Comparison of ENCODE assay signal across 24 cellular contexts in genomic region chr5:80904533-80905187, GRCh38. TPM values are rescaled to one million over a fixed set of nuclear protein-coding genes. Genes with fewer than 3 reads are reported as not detected.
A peak's percentile ranks its signal among the peaks of the same experiment; 100 is the strongest.
DNase-seq lines count a peak whose midpoint lies in the region; ATAC-seq, FAIRE-seq and TF ChIP-seq lines count a peak whose summit lies in the region.
"Had no signal": no experiment of that assay in that cellular context is flagged by ENCODE, and none has a peak within 500 bp of the region (broad histone marks: within the 10 kb centered on the region; RNA-seq: fewer than 3 reads in every experiment).

No MANE protein-coding gene starts in this region.

- FAIRE-seq in GM12878 (lab: Jason Lieb, UNC): peak; percentile 44
- FAIRE-seq: GM19239 had no signal

- RAD21 ChIA-PET in GM12878 (lab: Charles Lee; ENCODE audit: unreplicated experiment): no interaction called here

- no peak for TF ChIP-seq POLR2A in GM12878 (IDR thresholded peaks at IDR 0.05; ENCODE audit: low read depth, low read length)

- H3K27ac ChIP-seq in GM12878 (ENCODE audit: control insufficient read depth, insufficient read depth) (no peak overlapping the region), upper lobe of right lung (no peak overlapping the region)
- H3K27ac ChIP-seq: psoas muscle, RWPE1 had no signal

- TF ChIP-seq RAD21 in GM12878 (IDR thresholded peaks at IDR 0.05; ENCODE audit: insufficient read depth, low read depth, low read length): no peak

- H2AFZ ChIP-seq in GM12878 (ENCODE audit: control insufficient read depth, low read depth, low read length): no peak overlapping the region

- no peaks in the 10 kb centered on the region; the same call in 2 of the 3 replicates for H3K9me3 ChIP-seq in GM12878 (replicated peaks; ENCODE audit: control insufficient read depth, insufficient read depth, low read length)
- no peaks in the 10 kb centered on the region for H3K9me3 ChIP-seq in upper lobe of right lung

- no peaks in the 10 kb centered on the region for H3K27me3 ChIP-seq in GM12878 (replicated peaks in 1 of 2; ENCODE audit: control insufficient read depth in 2 of 2, insufficient read depth in 2 of 2, low read length in 1 of 2)
- no peaks in the 10 kb centered on the region for H3K27me3 ChIP-seq in upper lobe of right lung

- CTCF ChIA-PET in GM12878 (lab: Yijun Ruan, JAX): interaction anchor here (0.6 kb wide), 1 partner anchor 49 kb away, joined by 3 read pairs; no protein-coding TSS in a partner anchor

- no peak overlapping the region for H3K4me2 ChIP-seq in GM12878 (ENCODE audit: control insufficient read depth, insufficient read depth)

- no peak overlapping the region for H3K9ac ChIP-seq in GM12878 (ENCODE audit: control insufficient read depth, insufficient read depth, low read length)

- DNase-seq in SIG-M5 treated with dmso at 0.1 percent for 504 hours (lab: John Stamatoyannopoulos, UW; ENCODE audit: unreplicated experiment): peak; percentile 43
- no peak for DNase-seq in SIG-M5 (lab: John Stamatoyannopoulos, UW)
- DNase-seq in NOMO-1 treated with dmso at 0.1 percent for 144 hours (lab: John Stamatoyannopoulos, UW; ENCODE audit: unreplicated experiment): peak; percentile 12
- DNase-seq in GM12878 (ENCODE audit: low read depth, low spot score): peak; percentile 7
- no peak for DNase-seq in upper lobe of right lung
- no peak for DNase-seq in mucosa of gallbladder (ENCODE audit: low spot score)
- DNase-seq in stimulated activated naive CD8-positive, alpha-beta T cell treated with anti-CD3 and anti-CD28 coated beads, Interleukin-15, Interleukin-2, amounts not matched to agents 100 U/mL and 50 U/mL, for 24 hours: no peak
- DNase-seq in DMS153 treated with DMSO at 0.1 percent for 48 hours (lab: John Stamatoyannopoulos, UW; ENCODE audit: unreplicated experiment): no peak
- DNase-seq: 8988T; activated CD4-positive, alpha-beta memory T cell treated with anti-CD3 and anti-CD28 coated beads, Interleukin-2, amount 10 ng/mL, durations not matched to agents 7 days and 5 days; activated CD4-positive, CD25-positive, alpha-beta regulatory T cell treated with anti-CD3 and anti-CD28 coated beads, Interleukin-2, amount 50 U/mL, for 72 hours; aorta; caudate nucleus; islet precursor cell; mammary epithelial cell; NCI-H146; NCI-H510A treated with DMSO at 0.1 percent for 48 hours; psoas muscle; stimulated activated CD8-positive, alpha-beta memory T cell treated with anti-CD3 and anti-CD28 coated beads, Interleukin-4, amount 100 ng/mL, for 48 hours; T1000 had no signal

- ATAC-seq in GM12878 (peak; percentile 67), upper lobe of right lung (peak; percentile 61)
- ATAC-seq in stimulated activated naive CD8-positive, alpha-beta T cell treated with anti-CD3 and anti-CD28 coated beads, Interleukin-15, Interleukin-2, amounts not matched to agents 100 U/mL and 50 U/mL, for 24 hours: no peak
- ATAC-seq: HCT116, psoas muscle had no signal

- BruUV-seq in GM12878 (replicated peaks; lab: Mats Ljungman, UMichigan): no TSS peak

- intact Hi-C loops in GM12878 (cut with micrococcal nuclease; ENCODE audit: unreplicated experiment): no loop called here
- intact Hi-C loops in upper lobe of right lung (cut with DNase I): no loop called here

- no peaks in the 10 kb centered on the region for H4K20me1 ChIP-seq in GM12878 (ENCODE audit: control insufficient read depth, insufficient read depth)

- no peak overlapping the region for H3K4me3 ChIP-seq in GM12878
- H3K4me3 ChIP-seq in upper lobe of right lung: no peak overlapping the region
- H3K4me3 ChIP-seq: psoas muscle had no signal

- no peaks in the 10 kb centered on the region for H3K36me3 ChIP-seq in GM12878 (ENCODE audit: control insufficient read depth in 2 of 2, insufficient read depth in 2 of 2, low read length in 1 of 2)
- H3K36me3 ChIP-seq in upper lobe of right lung: no peaks in the 10 kb centered on the region

- H3K79me2 ChIP-seq in GM12878 (ENCODE audit: control insufficient read depth, insufficient read depth, low read length): no peaks in the 10 kb centered on the region

- TF ChIP-seq CTCF in GM12878 (IDR thresholded peaks at IDR 0.05 in 2 of 3, conservative IDR thresholded peaks at IDR 0.05 in 1 of 3; ENCODE audit: control insufficient read depth in 2 of 3, extremely low read depth in 1 of 3, insufficient read depth in 1 of 3, low read depth in 3 of 3, low read length in 3 of 3) (no peak), upper lobe of right lung (IDR thresholded peaks at IDR 0.05) (no peak)

- H3K4me1 ChIP-seq in GM12878 (ENCODE audit: control insufficient read depth, insufficient read depth, low read length) (peaks cover 3% of the 10 kb centered on the region; the same call in 1 of the 2 replicates), upper lobe of right lung (no peaks in the 10 kb centered on the region)
- H3K4me1 ChIP-seq: psoas muscle had no signal

- in situ Hi-C loops in GM12878 (cut with MboI): no loop called here

- POLR2A ChIA-PET in GM12878 (lab: Charles Lee): no interaction called here

- WGBS in GM12878 (ENCODE audit: insufficient coverage, insufficient replicate concordance, low lambda C conversion rate, missing lambda C conversion rate): 0% methylated on average over 1 of the region's 1 CpG

- SMC1A ChIA-PET in GM12878 (lab: Charles Lee; ENCODE audit: uncharacterized antibody, unreplicated experiment): interaction anchor here (0.8 kb wide), 1 partner anchor 248 kb away, joined by 3 read pairs; no protein-coding TSS in a partner anchor

- no peak for TF ChIP-seq EP300 in GM12878 (IDR thresholded peaks at IDR 0.05; ENCODE audit: borderline replicate concordance in 1 of 2, control insufficient read depth in 1 of 2, low read depth in 2 of 2, low read length in 2 of 2)

TF ChIP-seq in GM12878, 131 proteins besides CTCF, POLR2A, EP300 and RAD21 (continues in another document):
- TF ChIP-seq ATF2 (IDR thresholded peaks at IDR 0.05; ENCODE audit: low read length) (no peak), ZNF24 (IDR thresholded peaks at IDR 0.05) (no peak), MEF2B (IDR thresholded peaks at IDR 0.05; ENCODE audit: partially characterized antibody, poor library complexity, severe bottlenecking) (no peak), IRF4 (IDR thresholded peaks at IDR 0.05; ENCODE audit: low read depth, low read length) (no peak), ZBTB4 (CRISPR knock-in tag; IDR thresholded peaks at IDR 0.05) (no peak), TCF7 (IDR thresholded peaks at IDR 0.05; ENCODE audit: borderline replicate concordance) (no peak), SP1 (IDR thresholded peaks at IDR 0.05; ENCODE audit: low read depth, low read length) (no peak)

RNA-seq across cellular contexts. Expression of gene RASGRF2, which starts 55.5 kb away (rescaled TPM):
- total RNA-seq in GM12878 (2013; cell fraction: nucleolus; rRNA removed): 0.23 and 0.93 TPM in 2 replicates
- total RNA-seq in GM12878 (2014; rRNA removed) (0.06 and 0.11 TPM in 2 replicates), GM12878 (2014; rRNA removed; fragmentation: Illumina TruSeq; extraction: Trizol) (0.05 and 0.09 TPM in 2 replicates), GM12878 (2021) (0.05 and 0.19 TPM in 2 replicates), upper lobe of right lung (5.4 TPM), mucosa of gallbladder (4.3 TPM)
- polyA plus RNA-seq in GM12878 (2011; ENCODE audit: low read depth): 0.10 TPM
- polyA plus RNA-seq in GM12878 (2011; rRNA removed) (0.07 and 0.14 TPM in 2 replicates), GM12878 (2014; fragmentation: Illumina TruSeq; extraction: Trizol) (0.06 and 0.13 TPM in 2 replicates), GM12878 (2014; fragmentation: Nextera tagmentation; extraction: Ambion mirVana) (under 1 TPM; 0.07 to 0.11 TPM), GM12878 (2014; rRNA removed) (0.05 and 0.06 TPM in 2 replicates), GM12878 (2016; fragmentation: Nextera tagmentation; extraction: Ambion mirVana) (under 1 TPM; 0.19 to 0.24 TPM)
- 0.03 and 0.09 TPM in 2 replicates for polyA plus RNA-seq in GM12878 (2011; cell fraction: cytosol; rRNA removed)
- polyA plus RNA-seq in GM12878 (2011; cell fraction: nucleus; rRNA removed): 0.10 and 0.19 TPM in 2 replicates
- 0.05 and 0.15 TPM in 2 replicates for polyA plus RNA-seq in GM12878 (2012)
- polyA minus RNA-seq in GM12878 (2011; rRNA and poly(A)+ RNA removed): 0.15 TPM in 2 replicates
- polyA minus RNA-seq in GM12878 (2011; cell fraction: cytosol; rRNA and poly(A)+ RNA removed): not detected in 2 replicates
- 0.12 and 0.38 TPM in 2 replicates for polyA minus RNA-seq in GM12878 (2011; cell fraction: nucleus; rRNA and poly(A)+ RNA removed)
- total RNA-seq: myocyte had no signal

Comparison
In these comparisons a context has a peak if more than half of its experiments do, and no peak if none do; other contexts are left out.
1. DNase-seq: peak in SIG-M5 treated with dmso at 0.1 percent for 504 hours (single experiment), NOMO-1 treated with dmso at 0.1 percent for 144 hours (single experiment) and GM12878 (single experiment); none in SIG-M5 (single experiment), upper lobe of right lung (single experiment), mucosa of gallbladder (single experiment), stimulated activated naive CD8-positive, alpha-beta T cell treated with anti-CD3 and anti-CD28 coated beads, Interleukin-15, Interleukin-2, amounts not matched to agents 100 U/mL and 50 U/mL, for 24 hours (single experiment) and DMS153 treated with DMSO at 0.1 percent for 48 hours (single experiment).